Comparison of ENCODE assay signal across 1 cellular context in the genomic region with DNA sequence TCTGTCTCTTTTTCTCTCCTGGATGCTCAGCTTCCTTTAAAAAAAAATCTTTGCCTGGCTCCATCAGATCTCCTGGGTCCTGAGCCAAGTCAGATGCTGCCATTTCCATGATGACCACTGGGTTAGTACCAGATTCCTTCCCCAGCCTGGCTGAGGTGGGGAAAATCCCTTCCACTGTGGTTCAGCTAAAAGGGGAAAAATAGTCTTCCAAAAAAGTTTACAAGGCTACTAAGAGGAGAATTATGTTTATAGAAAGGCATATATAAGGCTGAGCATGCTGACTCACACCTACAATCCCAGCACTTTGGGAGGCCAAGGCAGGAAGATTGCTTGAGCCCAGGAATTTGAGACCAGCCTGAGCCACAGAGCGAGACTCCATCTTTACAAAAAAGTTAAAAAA.
TF ChIP-seq lines count a peak whose summit lies in the region.

No MANE protein-coding gene starts in this region.

TF ChIP-seq in HepG2, 621 proteins besides CTCF, POLR2A, EP300 and RAD21 (continued from another document):
- TF ChIP-seq, protein P1, sequence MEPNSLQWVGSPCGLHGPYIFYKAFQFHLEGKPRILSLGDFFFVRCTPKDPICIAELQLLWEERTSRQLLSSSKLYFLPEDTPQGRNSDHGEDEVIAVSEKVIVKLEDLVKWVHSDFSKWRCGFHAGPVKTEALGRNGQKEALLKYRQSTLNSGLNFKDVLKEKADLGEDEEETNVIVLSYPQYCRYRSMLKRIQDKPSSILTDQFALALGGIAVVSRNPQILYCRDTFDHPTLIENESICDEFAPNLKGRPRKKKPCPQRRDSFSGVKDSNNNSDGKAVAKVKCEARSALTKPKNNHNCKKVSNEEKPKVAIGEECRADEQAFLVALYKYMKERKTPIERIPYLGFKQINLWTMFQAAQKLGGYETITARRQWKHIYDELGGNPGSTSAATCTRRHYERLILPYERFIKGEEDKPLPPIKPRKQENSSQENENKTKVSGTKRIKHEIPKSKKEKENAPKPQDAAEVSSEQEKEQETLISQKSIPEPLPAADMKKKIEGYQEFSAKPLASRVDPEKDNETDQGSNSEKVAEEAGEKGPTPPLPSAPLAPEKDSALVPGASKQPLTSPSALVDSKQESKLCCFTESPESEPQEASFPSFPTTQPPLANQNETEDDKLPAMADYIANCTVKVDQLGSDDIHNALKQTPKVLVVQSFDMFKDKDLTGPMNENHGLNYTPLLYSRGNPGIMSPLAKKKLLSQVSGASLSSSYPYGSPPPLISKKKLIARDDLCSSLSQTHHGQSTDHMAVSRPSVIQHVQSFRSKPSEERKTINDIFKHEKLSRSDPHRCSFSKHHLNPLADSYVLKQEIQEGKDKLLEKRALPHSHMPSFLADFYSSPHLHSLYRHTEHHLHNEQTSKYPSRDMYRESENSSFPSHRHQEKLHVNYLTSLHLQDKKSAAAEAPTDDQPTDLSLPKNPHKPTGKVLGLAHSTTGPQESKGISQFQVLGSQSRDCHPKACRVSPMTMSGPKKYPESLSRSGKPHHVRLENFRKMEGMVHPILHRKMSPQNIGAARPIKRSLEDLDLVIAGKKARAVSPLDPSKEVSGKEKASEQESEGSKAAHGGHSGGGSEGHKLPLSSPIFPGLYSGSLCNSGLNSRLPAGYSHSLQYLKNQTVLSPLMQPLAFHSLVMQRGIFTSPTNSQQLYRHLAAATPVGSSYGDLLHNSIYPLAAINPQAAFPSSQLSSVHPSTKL (CRISPR knock-in tag; IDR thresholded peaks at IDR 0.05): no peak
- TF ChIP-seq MED13 (CRISPR knock-in tag; IDR thresholded peaks at IDR 0.05): no peak
- TF ChIP-seq, protein P2, sequence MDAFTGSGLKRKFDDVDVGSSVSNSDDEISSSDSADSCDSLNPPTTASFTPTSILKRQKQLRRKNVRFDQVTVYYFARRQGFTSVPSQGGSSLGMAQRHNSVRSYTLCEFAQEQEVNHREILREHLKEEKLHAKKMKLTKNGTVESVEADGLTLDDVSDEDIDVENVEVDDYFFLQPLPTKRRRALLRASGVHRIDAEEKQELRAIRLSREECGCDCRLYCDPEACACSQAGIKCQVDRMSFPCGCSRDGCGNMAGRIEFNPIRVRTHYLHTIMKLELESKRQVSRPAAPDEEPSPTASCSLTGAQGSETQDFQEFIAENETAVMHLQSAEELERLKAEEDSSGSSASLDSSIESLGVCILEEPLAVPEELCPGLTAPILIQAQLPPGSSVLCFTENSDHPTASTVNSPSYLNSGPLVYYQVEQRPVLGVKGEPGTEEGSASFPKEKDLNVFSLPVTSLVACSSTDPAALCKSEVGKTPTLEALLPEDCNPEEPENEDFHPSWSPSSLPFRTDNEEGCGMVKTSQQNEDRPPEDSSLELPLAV (CRISPR knock-in tag; conservative IDR thresholded peaks at IDR 0.05; ENCODE audit: low read depth): no peak
- TF ChIP-seq, protein P3, sequence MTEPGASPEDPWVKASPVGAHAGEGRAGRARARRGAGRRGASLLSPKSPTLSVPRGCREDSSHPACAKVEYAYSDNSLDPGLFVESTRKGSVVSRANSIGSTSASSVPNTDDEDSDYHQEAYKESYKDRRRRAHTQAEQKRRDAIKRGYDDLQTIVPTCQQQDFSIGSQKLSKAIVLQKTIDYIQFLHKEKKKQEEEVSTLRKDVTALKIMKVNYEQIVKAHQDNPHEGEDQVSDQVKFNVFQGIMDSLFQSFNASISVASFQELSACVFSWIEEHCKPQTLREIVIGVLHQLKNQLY (CRISPR knock-in tag; IDR thresholded peaks at IDR 0.05): no peak
- no peak for TF ChIP-seq RFXAP (CRISPR knock-in tag; IDR thresholded peaks at IDR 0.05; ENCODE audit: borderline replicate concordance)
- TF ChIP-seq ZNF235 (CRISPR knock-in tag; IDR thresholded peaks at IDR 0.05; ENCODE audit: borderline replicate concordance): no peak
- no peak for TF ChIP-seq ETV5 (CRISPR knock-in tag; IDR thresholded peaks at IDR 0.05; ENCODE audit: borderline replicate concordance)
- TF ChIP-seq TP53 (CRISPR knock-in tag; conservative IDR thresholded peaks at IDR 0.05): no peak
- TF ChIP-seq, protein P4, sequence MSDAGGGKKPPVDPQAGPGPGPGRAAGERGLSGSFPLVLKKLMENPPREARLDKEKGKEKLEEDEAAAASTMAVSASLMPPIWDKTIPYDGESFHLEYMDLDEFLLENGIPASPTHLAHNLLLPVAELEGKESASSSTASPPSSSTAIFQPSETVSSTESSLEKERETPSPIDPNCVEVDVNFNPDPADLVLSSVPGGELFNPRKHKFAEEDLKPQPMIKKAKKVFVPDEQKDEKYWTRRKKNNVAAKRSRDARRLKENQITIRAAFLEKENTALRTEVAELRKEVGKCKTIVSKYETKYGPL (CRISPR knock-in tag; IDR thresholded peaks at IDR 0.05): no peak
- TF ChIP-seq ARID2 (CRISPR knock-in tag; IDR thresholded peaks at IDR 0.05; ENCODE audit: borderline replicate concordance): no peak
- no peak for TF ChIP-seq CHCHD3 (CRISPR knock-in tag; IDR thresholded peaks at IDR 0.05)
- no peak for TF ChIP-seq ZNF224 (CRISPR knock-in tag; IDR thresholded peaks at IDR 0.05)
- TF ChIP-seq HNRNPLL (IDR thresholded peaks at IDR 0.05; ENCODE audit: low read depth, low read length, poor library complexity, severe bottlenecking): no peak
- no peak for TF ChIP-seq ZBTB42 (CRISPR knock-in tag; IDR thresholded peaks at IDR 0.05)
- no peak for TF ChIP-seq HOXA5 (CRISPR knock-in tag; IDR thresholded peaks at IDR 0.05)
- no peak for TF ChIP-seq PHB2 (IDR thresholded peaks at IDR 0.05; ENCODE audit: partially characterized antibody)
- TF ChIP-seq, protein P5, sequence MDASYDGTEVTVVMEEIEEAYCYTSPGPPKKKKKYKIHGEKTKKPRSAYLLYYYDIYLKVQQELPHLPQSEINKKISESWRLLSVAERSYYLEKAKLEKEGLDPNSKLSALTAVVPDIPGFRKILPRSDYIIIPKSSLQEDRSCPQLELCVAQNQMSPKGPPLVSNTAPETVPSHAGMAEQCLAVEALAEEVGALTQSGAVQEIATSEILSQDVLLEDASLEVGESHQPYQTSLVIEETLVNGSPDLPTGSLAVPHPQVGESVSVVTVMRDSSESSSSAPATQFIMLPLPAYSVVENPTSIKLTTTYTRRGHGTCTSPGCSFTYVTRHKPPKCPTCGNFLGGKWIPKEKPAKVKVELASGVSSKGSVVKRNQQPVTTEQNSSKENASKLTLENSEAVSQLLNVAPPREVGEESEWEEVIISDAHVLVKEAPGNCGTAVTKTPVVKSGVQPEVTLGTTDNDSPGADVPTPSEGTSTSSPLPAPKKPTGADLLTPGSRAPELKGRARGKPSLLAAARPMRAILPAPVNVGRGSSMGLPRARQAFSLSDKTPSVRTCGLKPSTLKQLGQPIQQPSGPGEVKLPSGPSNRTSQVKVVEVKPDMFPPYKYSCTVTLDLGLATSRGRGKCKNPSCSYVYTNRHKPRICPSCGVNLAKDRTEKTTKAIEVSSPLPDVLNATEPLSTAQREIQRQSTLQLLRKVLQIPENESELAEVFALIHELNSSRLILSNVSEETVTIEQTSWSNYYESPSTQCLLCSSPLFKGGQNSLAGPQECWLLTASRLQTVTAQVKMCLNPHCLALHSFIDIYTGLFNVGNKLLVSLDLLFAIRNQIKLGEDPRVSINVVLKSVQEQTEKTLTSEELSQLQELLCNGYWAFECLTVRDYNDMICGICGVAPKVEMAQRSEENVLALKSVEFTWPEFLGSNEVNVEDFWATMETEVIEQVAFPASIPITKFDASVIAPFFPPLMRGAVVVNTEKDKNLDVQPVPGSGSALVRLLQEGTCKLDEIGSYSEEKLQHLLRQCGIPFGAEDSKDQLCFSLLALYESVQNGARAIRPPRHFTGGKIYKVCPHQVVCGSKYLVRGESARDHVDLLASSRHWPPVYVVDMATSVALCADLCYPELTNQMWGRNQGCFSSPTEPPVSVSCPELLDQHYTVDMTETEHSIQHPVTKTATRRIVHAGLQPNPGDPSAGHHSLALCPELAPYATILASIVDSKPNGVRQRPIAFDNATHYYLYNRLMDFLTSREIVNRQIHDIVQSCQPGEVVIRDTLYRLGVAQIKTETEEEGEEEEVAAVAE (CRISPR knock-in tag; IDR thresholded peaks at IDR 0.05; ENCODE audit: borderline replicate concordance): no peak
